25 cellular contexts compared by ENCODE assay signal in the genomic region with DNA sequence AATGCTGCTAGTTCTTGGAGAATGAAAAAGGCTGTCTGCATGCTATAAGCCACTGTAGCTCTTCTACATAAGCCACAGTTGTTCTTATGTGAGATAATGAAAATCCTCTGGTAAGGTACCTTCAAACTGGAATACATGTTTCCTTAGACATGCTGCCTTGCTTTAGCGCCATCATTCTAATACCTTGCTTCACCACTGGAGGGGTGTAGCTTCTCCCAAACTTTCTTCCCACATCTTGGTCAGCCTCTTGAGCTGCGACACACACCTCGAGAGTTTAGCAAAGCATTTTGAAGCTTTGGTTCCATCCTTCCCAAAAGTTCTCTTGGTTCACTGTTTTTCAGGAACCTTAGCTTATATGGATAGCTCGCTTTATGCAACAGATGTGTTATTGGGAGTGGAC.
DNase-seq lines count a peak whose midpoint lies in the region; ATAC-seq and TF ChIP-seq lines count a peak whose summit lies in the region.
"Had no signal": no experiment of that assay in that cellular context is flagged by ENCODE, and none has a peak within 500 bp of the region (broad histone marks: within the 10 kb centered on the region; RNA-seq: fewer than 3 reads in every experiment).

No MANE protein-coding gene starts in this region.

- intact Hi-C loops in Panc1 (cut with micrococcal nuclease; ENCODE audit: unreplicated experiment) = no loop called here
- intact Hi-C loops in left lung (cut with DNase I) = no loop called here
- intact Hi-C loops in prostate gland (cut with DNase I) = no loop called here

- H3K27me3 ChIP-seq in Panc1 (ENCODE audit: control insufficient read depth, insufficient read depth, low read length) (no peaks in the 10 kb centered on the region), left lung (no peaks in the 10 kb centered on the region), prostate gland (replicated peaks; ENCODE audit: insufficient read depth) (no peaks in the 10 kb centered on the region)
- H3K27me3 ChIP-seq: ascending aorta, BLaER1 had no signal

- H3K36me3 ChIP-seq in Panc1 (ENCODE audit: control insufficient read depth, insufficient read depth, low read length) (no peaks in the 10 kb centered on the region), left lung (no peaks in the 10 kb centered on the region), prostate gland (no peaks in the 10 kb centered on the region)
- H3K36me3 ChIP-seq: ascending aorta, BLaER1, neutrophil had no signal

- CTCF ChIA-PET in Panc1 (lab: Charles Lee) = interaction anchor here (0.6 kb wide), 1 partner anchor 103 kb away, joined by 3 read pairs; no protein-coding TSS in a partner anchor

- H3K4me1 ChIP-seq in Panc1 (ENCODE audit: control insufficient read depth, insufficient read depth, low read length) = no peaks in the 10 kb centered on the region
- peaks cover 0 to 3% of the 10 kb centered on the region in 2 donors for H3K4me1 ChIP-seq in left lung
- no peaks in the 10 kb centered on the region for H3K4me1 ChIP-seq in prostate gland (replicated peaks)
- H3K4me1 ChIP-seq: ascending aorta, BLaER1 had no signal

- ATAC-seq in Panc1 (no peak), left lung (no peak), HG03565 (IDR thresholded peaks at IDR 0.05; ENCODE audit: unreplicated experiment) (no peak), HG03442 (IDR thresholded peaks at IDR 0.05; ENCODE audit: unreplicated experiment) (no peak), HG03354 (IDR thresholded peaks at IDR 0.05; ENCODE audit: poor library complexity, severe bottlenecking, unreplicated experiment) (no peak)

- H3K9me3 ChIP-seq in Panc1 (ENCODE audit: control insufficient read depth, insufficient read depth, low read depth, low read length) = no peaks in the 10 kb centered on the region
- no peaks in the 10 kb centered on the region for H3K9me3 ChIP-seq in left lung
- H3K9me3 ChIP-seq in prostate gland = no peaks in the 10 kb centered on the region
- H3K9me3 ChIP-seq: ascending aorta, BLaER1, neutrophil had no signal

- TF ChIP-seq POLR2A in prostate gland (IDR thresholded peaks at IDR 0.05) = no peak

- WGBS in prostate gland = 93% methylated on average over 4 of the region's 4 CpGs

- POLR2A ChIA-PET in Panc1 (lab: Charles Lee) = no interaction called here

- H3K27ac ChIP-seq in 22Rv1 (no peak overlapping the region), Panc1 (ENCODE audit: low read length) (no peak overlapping the region), left lung (peak overlapping the region; percentile 38 to 83), prostate gland (no peak overlapping the region)
- H3K27ac ChIP-seq: ascending aorta, BLaER1, neutrophil had no signal

- DNase-seq in H4 (ENCODE audit: low spot score) = peak; percentile 11
- no peak for DNase-seq in Panc1 (ENCODE audit: low read depth, low spot score)
- no peak for DNase-seq in left lung
- no peak for DNase-seq in prostate gland (ENCODE audit: low spot score)
- DNase-seq: ACHN; activated B cell treated with CpG ODN at 0.5 μM for 24 hours; activated CD4-positive, alpha-beta T cell treated with anti-CD3 and anti-CD28 coated beads, Interleukin-2, amount 50 U/mL, for 48 hours; activated CD8-positive, alpha-beta memory T cell treated with anti-CD3 and anti-CD28 coated beads, Interleukin-2, amount 50 U/mL, for 48 hours; caudate nucleus; kidney; mammary epithelial cell; NCI-H1105 treated with DMSO at 0.1 percent for 48 hours; NCI-H2081; NCI-H446; NCI-H82; SHP77; SW 1271; T1000 had no signal

- no TSS peak for BruUV-seq in Panc1 (replicated peaks; lab: Mats Ljungman, UMichigan)

- in situ Hi-C loops in Panc1 (cut with HindIII; ENCODE audit: low pct_unique_long_range_greater_than_20kb, low sequenced_read_pairs) = no loop called here

- TF ChIP-seq CTCF in 22Rv1 (IDR thresholded peaks at IDR 0.05) = 0 out of 2 replicates have a peak, but pooled peaks have one; percentile 1
- TF ChIP-seq CTCF in Panc1 (IDR thresholded peaks at IDR 0.05) = 0 out of 2 replicates have a peak, but pooled peaks have one; percentile 11
- TF ChIP-seq CTCF in left lung (IDR thresholded peaks at IDR 0.05) = no peak
- TF ChIP-seq CTCF in prostate gland (IDR thresholded peaks at IDR 0.05) = no peak

- no peak overlapping the region for H3K4me3 ChIP-seq in Panc1 (ENCODE audit: low read depth in 2 of 2, low read length in 2 of 2)
- H3K4me3 ChIP-seq in left lung = no peak overlapping the region
- H3K4me3 ChIP-seq in prostate gland = no peak overlapping the region
- H3K4me3 ChIP-seq: ascending aorta, BLaER1 had no signal

Comparison
In these comparisons a context has a peak if more than half of its experiments do, and no peak if none do; other contexts are left out.
1. H3K27ac ChIP-seq: peak in left lung (2 of 2); none in 22Rv1 (single experiment), Panc1 (single experiment) and prostate gland (0 of 2).
2. CTCF ChIP-seq: peak in 22Rv1 (single experiment) and Panc1 (single experiment); none in left lung (0 of 2) and prostate gland (0 of 4).